ENCODE assay signal across 8 cellular contexts in genomic region chr2:86441789-86442641, GRCh38. TPM values are rescaled to one million over a fixed set of nuclear protein-coding genes. Genes with fewer than 3 reads are reported as not detected.
DNase-seq lines count a peak whose midpoint lies in the region; ATAC-seq, FAIRE-seq and TF ChIP-seq lines count a peak whose summit lies in the region.

No MANE protein-coding gene starts in this region.

- peaks cover 25% of the 10 kb centered on the region for H3K36me3 Mint-ChIP-seq in activated naive CD8-positive, alpha-beta T cell

- H3K27me3 ChIP-seq in pancreas (no peaks in the 10 kb centered on the region), tibial artery (no peaks in the 10 kb centered on the region)

- H3K9me3 ChIP-seq in pancreas: peaks cover 0 to 8% (median 5%) of the 10 kb centered on the region in 4 donors
- peaks cover 0 to 21% (median 7%) of the 10 kb centered on the region in 3 donors for H3K9me3 ChIP-seq in tibial artery

- peak; percentile 71 for DNase-seq in ACHN
- DNase-seq in HK-2 (ENCODE audit: unreplicated experiment): peak; percentile 48
- DNase-seq in head of caudate nucleus: peak in 40 of 42 donors; percentile 15 to 75 (median 48)
- peak; percentile 50 to 72 (median 64) for DNase-seq in pancreas
- DNase-seq in tibial artery: peak; percentile 65 to 84

- intact Hi-C loops in head of caudate nucleus (cut with DNase I): loop anchor here (2.0 to 10.0 kb wide), 2 partner anchors 181 to 247 kb away; partner anchors contain the start of genes IMMT, MRPL35 and RNF103
- intact Hi-C loops in pancreas (cut with DNase I): no loop called here
- intact Hi-C loops in tibial artery (cut with DNase I; ENCODE audit: low total_unique reads): loop anchor here (10.0 kb wide), 2 partner anchors 183 to 217 kb away; partner anchors contain the start of gene RNF103

- no peak for TF ChIP-seq CTCF in pancreas (IDR thresholded peaks at IDR 0.05)
- no peak for TF ChIP-seq CTCF in tibial artery (IDR thresholded peaks at IDR 0.05)

- peak overlapping the region; percentile 93 for H3K4me3 Mint-ChIP-seq in activated naive CD8-positive, alpha-beta T cell

- H3K9me3 Mint-ChIP-seq in activated naive CD8-positive, alpha-beta T cell (ENCODE audit: low read depth): peaks cover 20% of the 10 kb centered on the region

- 0 to 1% methylated on average over 52 to 63 of the region's 63 CpGs for WGBS in pancreas, 2 donors

- H3K27ac Mint-ChIP-seq in activated naive CD8-positive, alpha-beta T cell: peak overlapping the region; percentile 95

- ATAC-seq in GM18861 (IDR thresholded peaks at IDR 0.05; ENCODE audit: unreplicated experiment): peak; percentile 20
- ATAC-seq in SK-N-SH treated with all-trans-retinoic acid at 6 μM for 48 hours: peak; percentile 26
- peak; percentile 3 to 12 (median 6) for ATAC-seq in pancreas

- H3K4me1 ChIP-seq in pancreas (peaks cover 22 to 32% (median 29%) of the 10 kb centered on the region in 3 donors), tibial artery (peaks cover 0 to 41% (median 29%) of the 10 kb centered on the region in 4 donors)

- no peaks in the 10 kb centered on the region for H3K27me3 Mint-ChIP-seq in activated naive CD8-positive, alpha-beta T cell

- H3K36me3 ChIP-seq in pancreas: no peaks in the 10 kb centered on the region
- H3K36me3 ChIP-seq in tibial artery: peaks cover 0 to 8% (median 0%) of the 10 kb centered on the region in 3 donors

- FAIRE-seq in pancreas (lab: Jason Lieb, UNC): no peak

- H3K4me1 Mint-ChIP-seq in activated naive CD8-positive, alpha-beta T cell (ENCODE audit: low read depth): peaks cover 55% of the 10 kb centered on the region

- in situ Hi-C loops in ACHN (cut with HindIII; ENCODE audit: low pct_ligation_motif_present, low pct_unique_long_range_greater_than_20kb, low sequenced_read_pairs): no loop called here

- H3K27ac ChIP-seq in pancreas (peak overlapping the region; percentile 86 to 97 (median 95)), tibial artery (peak overlapping the region; percentile 90 to 97)

- H3K4me3 ChIP-seq in pancreas (peak overlapping the region; percentile 43 to 72 (median 65)), tibial artery (peak overlapping the region; percentile 65 to 86)

TF ChIP-seq in SK-N-SH treated with all-trans-retinoic acid at 6 μM for 48 hours, 23 proteins besides CTCF, POLR2A, EP300 and RAD21:
- TF ChIP-seq CSRNP3 (CRISPR knock-in tag; IDR thresholded peaks at IDR 0.05) (no peak), ZFP30 (CRISPR knock-in tag; IDR thresholded peaks at IDR 0.05) (no peak), ZNF8 (CRISPR knock-in tag; IDR thresholded peaks at IDR 0.05) (no peak), POU6F1 (CRISPR knock-in tag; IDR thresholded peaks at IDR 0.05; ENCODE audit: borderline replicate concordance, low read depth) (no peak), ISL1 (CRISPR knock-in tag; IDR thresholded peaks at IDR 0.05) (no peak), ZNF70 (CRISPR knock-in tag; IDR thresholded peaks at IDR 0.05) (no peak), RARB (CRISPR knock-in tag; IDR thresholded peaks at IDR 0.05) (no peak)

RNA-seq across cellular contexts. Expression of gene KDM3A, which starts 0.8 kb away (rescaled TPM):
- total RNA-seq in pancreas: 10 to 100 TPM; 21.6 to 35.4 (median 28.3) TPM
- 10 to 100 TPM; 15.4 to 23.0 TPM for polyA plus RNA-seq in pancreas

Comparison
In these comparisons a context has a peak if more than half of its experiments do, and no peak if none do; other contexts are left out.
1. Peak in every context shown above with its lines: DNase-seq, ATAC-seq, H3K4me3 ChIP-seq and H3K27ac ChIP-seq.
2. intact Hi-C loops: an anchor here in head of caudate nucleus (2.0 to 10.0 kb wide) and tibial artery (10.0 kb wide); none called in pancreas.